Comparison of ENCODE assay signal across 8 cellular contexts in the genomic region with DNA sequence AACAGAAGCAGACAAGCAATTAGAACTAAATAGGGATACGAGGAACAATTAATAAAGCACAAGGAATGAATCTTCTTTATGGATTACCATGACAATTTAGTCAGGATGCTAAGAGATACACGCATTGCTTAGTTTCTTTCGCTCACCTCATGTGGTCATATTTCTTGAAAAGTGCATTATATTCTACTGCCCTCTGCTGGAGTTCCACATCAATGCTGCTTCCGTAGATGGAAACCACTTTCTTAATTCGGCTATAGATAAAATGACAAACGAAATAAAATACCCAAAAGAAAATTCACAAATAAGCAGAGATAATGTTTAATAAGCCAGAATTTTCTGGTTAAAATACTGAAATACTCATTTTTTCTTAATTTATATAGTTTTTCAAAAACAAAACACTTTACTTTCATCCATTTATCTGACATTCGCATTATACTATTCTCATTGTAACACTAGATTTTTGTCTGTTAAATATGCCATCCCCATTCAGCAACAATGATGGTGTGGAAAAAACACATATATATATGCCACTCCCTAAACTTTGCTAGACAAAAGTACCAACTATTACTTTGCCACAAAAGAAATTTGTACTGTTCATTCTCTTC. TPM values are rescaled to one million over a fixed set of nuclear protein-coding genes. Genes with fewer than 3 reads are reported as not detected.
DNase-seq lines count a peak whose midpoint lies in the region; ATAC-seq and TF ChIP-seq lines count a peak whose summit lies in the region.

No MANE protein-coding gene starts in this region.

- H3K27ac Mint-ChIP-seq in progenitor cell of endocrine pancreas: no peak overlapping the region

- H3K4me1 Mint-ChIP-seq in progenitor cell of endocrine pancreas (ENCODE audit: low read depth): no peaks in the 10 kb centered on the region

- no peaks in the 10 kb centered on the region for H3K9me3 Mint-ChIP-seq in progenitor cell of endocrine pancreas (ENCODE audit: low read depth)

- H3K4me3 Mint-ChIP-seq in progenitor cell of endocrine pancreas (ENCODE audit: low read depth): no peak overlapping the region

- ATAC-seq in GM18502 (IDR thresholded peaks at IDR 0.05; ENCODE audit: poor library complexity, unreplicated experiment) (no peak), HG02852 (IDR thresholded peaks at IDR 0.05; ENCODE audit: unreplicated experiment) (no peak)

- DNase-seq in NOMO-1 treated with DMSO at 0.1 percent for 48 hours (lab: John Stamatoyannopoulos, UW; ENCODE audit: unreplicated experiment) (peak; percentile 16), NOMO-1 (lab: John Stamatoyannopoulos, UW; ENCODE audit: unreplicated experiment in 2 of 2) (no peak), HT-29 (ENCODE audit: low spot score) (peak; percentile 76), SW480 (ENCODE audit: low spot score) (peak; percentile 21), fibroblast of gingiva (ENCODE audit: low read depth) (peak; percentile 42), progenitor cell of endocrine pancreas (ENCODE audit: low spot score, unreplicated experiment) (no peak)

- peaks cover 27% of the 10 kb centered on the region for H3K36me3 Mint-ChIP-seq in progenitor cell of endocrine pancreas (ENCODE audit: insufficient read depth)

- H3K27me3 Mint-ChIP-seq in progenitor cell of endocrine pancreas: no peaks in the 10 kb centered on the region

- peak; percentile 78 for TF ChIP-seq CTCF in progenitor cell of endocrine pancreas (IDR thresholded peaks at IDR 0.05; ENCODE audit: unreplicated experiment)

RNA-seq across cellular contexts. Expression of a gene that starts 22.0 kb away (rescaled TPM):
- 8.6 and 10.9 TPM in 2 replicates for total RNA-seq in HT-29 (2014; rRNA removed; shearing (Covaris generic))
- total RNA-seq in progenitor cell of endocrine pancreas: 11.9 and 12.7 TPM in 2 replicates

Comparison
In these comparisons a context has a peak if more than half of its experiments do, and no peak if none do; other contexts are left out.
1. DNase-seq: peak in NOMO-1 treated with DMSO at 0.1 percent for 48 hours (single experiment), HT-29 (single experiment), SW480 (single experiment) and fibroblast of gingiva (single experiment); none in NOMO-1 (0 of 2) and progenitor cell of endocrine pancreas (single experiment).